23 cellular contexts compared by ENCODE assay signal in the genomic region with DNA sequence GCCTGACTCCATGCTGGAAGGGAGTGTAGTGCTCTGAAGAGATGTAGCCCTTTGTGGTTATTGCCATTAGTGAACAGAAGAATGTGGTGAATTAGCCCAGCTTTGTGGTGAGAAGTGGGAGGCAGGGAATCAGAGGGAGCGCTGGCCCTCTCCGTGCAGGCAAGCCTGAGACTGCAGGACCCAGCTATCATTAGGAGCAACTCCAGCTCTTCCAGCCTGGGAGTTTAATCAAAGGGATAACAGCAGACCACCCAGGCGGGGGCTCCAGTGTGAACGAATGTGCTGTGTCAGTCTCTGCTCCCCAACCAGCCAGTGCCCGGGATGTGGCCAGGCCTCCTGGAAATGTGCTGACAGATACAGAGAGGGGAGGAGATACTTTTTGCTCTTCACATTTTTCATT.
A peak's percentile ranks its signal among the peaks of the same experiment; 100 is the strongest.
DNase-seq lines count a peak whose midpoint lies in the region; ATAC-seq and TF ChIP-seq lines count a peak whose summit lies in the region.
"Had no signal": no experiment of that assay in that cellular context is flagged by ENCODE, and none has a peak within 500 bp of the region (broad histone marks: within the 10 kb centered on the region; RNA-seq: fewer than 3 reads in every experiment).

No MANE protein-coding gene starts in this region.

- H3K9me3 ChIP-seq in SJCRH30 (replicated peaks), result no peaks in the 10 kb centered on the region
- H3K9me3 ChIP-seq in osteoblast (ENCODE audit: low read depth, low read length), result no peaks in the 10 kb centered on the region
- H3K9me3 ChIP-seq in uterus, result no peaks in the 10 kb centered on the region
- H3K9me3 ChIP-seq: prostate gland had no signal

- H3K36me3 ChIP-seq in SJCRH30 (peaks cover 3% of the 10 kb centered on the region), osteoblast (ENCODE audit: insufficient read depth, low read length) (no peaks in the 10 kb centered on the region), uterus (no peaks in the 10 kb centered on the region)
- H3K36me3 ChIP-seq: prostate gland had no signal

- no peak for TF ChIP-seq CTCF in osteoblast (IDR thresholded peaks at IDR 0.05; ENCODE audit: extremely low read depth, low read depth, low read length)
- no peak for TF ChIP-seq CTCF in uterus (IDR thresholded peaks at IDR 0.05)

- intact Hi-C loops in uterus (cut with DNase I; ENCODE audit: low total_unique reads), result no loop called here

- peak; percentile 53 to 54 for DNase-seq in SJCRH30
- DNase-seq in astrocyte of the hippocampus (ENCODE audit: low read depth, low spot score), result peak; percentile 88
- DNase-seq in iPS-NIHi7 (ENCODE audit: extremely low spot score), result peak; percentile 21
- peak; percentile 3 for DNase-seq in osteoblast (ENCODE audit: insufficient read length, low spot score, missing footprints)
- no peak for DNase-seq in uterus
- DNase-seq in NCI-H526 (lab: John Stamatoyannopoulos, UW), result no peak
- DNase-seq in Kasumi-1 (lab: John Stamatoyannopoulos, UW), result no peak
- DNase-seq: activated CD8-positive, alpha-beta T cell treated with anti-CD3 and anti-CD28 coated beads, Interleukin-2, amount 10 ng/mL, durations not matched to agents 7 days and 5 days; activated gamma-delta T cell treated with Interleukin-2 at 50 U/mL for 16 hours; central memory CD4-positive, alpha-beta T cell; dorsolateral prefrontal cortex; foreskin fibroblast; midbrain; natural killer cell; NCI-H1436 treated with DMSO at 0.1 percent for 48 hours; NCI-H2171; NCI-H524 treated with DMSO at 0.1 percent for 48 hours; stimulated activated CD4-positive, alpha-beta T cell treated with anti-CD3 and anti-CD28 coated beads, Interleukin-2, amount 100 ng/mL, for 48 hours; stimulated activated naive B cell treated with anti-CD40 and anti-IgM and Interleukin-4, amounts not matched to agents 10 μg/mL and 1 μg/mL and 100 μg/mL, for 72 hours had no signal

- H3K27ac ChIP-seq in SJCRH30 (no peak overlapping the region), osteoblast (ENCODE audit: low read depth, low read length) (no peak overlapping the region), uterus (no peak overlapping the region)
- H3K27ac ChIP-seq: epithelial cell of prostate, prostate gland had no signal

- H3K27me3 ChIP-seq in SJCRH30, result no peaks in the 10 kb centered on the region
- H3K27me3 ChIP-seq in osteoblast (ENCODE audit: insufficient read depth, low read length), result no peaks in the 10 kb centered on the region
- H3K27me3 ChIP-seq in uterus, result no peaks in the 10 kb centered on the region
- H3K27me3 ChIP-seq: dorsolateral prefrontal cortex had no signal

- H4K20me1 ChIP-seq in osteoblast (ENCODE audit: insufficient read depth, low read length), result no peaks in the 10 kb centered on the region

- no peak overlapping the region for H2AFZ ChIP-seq in osteoblast (ENCODE audit: low read length)

- no peaks in the 10 kb centered on the region for H3K79me2 ChIP-seq in osteoblast (ENCODE audit: insufficient read depth, low read length)

- no peak for ATAC-seq in GM19467 (IDR thresholded peaks at IDR 0.05; ENCODE audit: unreplicated experiment)
- ATAC-seq: activated CD8-positive, alpha-beta T cell treated with anti-CD3 and anti-CD28 coated beads, Interleukin-2, amount 10 ng/mL, durations not matched to agents 7 days and 5 days; K562; natural killer cell; stimulated activated naive B cell treated with anti-CD40 and anti-IgM and Interleukin-4, amounts not matched to agents 10 μg/mL and 1 μg/mL and 100 μg/mL, for 72 hours had no signal

- no peak for TF ChIP-seq POLR2A in uterus (IDR thresholded peaks at IDR 0.05)

- no peak overlapping the region for H3K4me3 ChIP-seq in SJCRH30
- H3K4me3 ChIP-seq in osteoblast (ENCODE audit: insufficient read depth, low read length), result no peak overlapping the region
- no peak overlapping the region for H3K4me3 ChIP-seq in uterus
- H3K4me3 ChIP-seq: dorsolateral prefrontal cortex, K562, prostate gland had no signal

- no peak overlapping the region for H3K4me2 ChIP-seq in osteoblast (ENCODE audit: insufficient read depth, low read length)

- peaks cover 3% of the 10 kb centered on the region; the same call in 1 of the 2 replicates for H3K4me1 ChIP-seq in SJCRH30
- H3K4me1 ChIP-seq in osteoblast (ENCODE audit: insufficient read depth, low read length), result no peaks in the 10 kb centered on the region
- no peaks in the 10 kb centered on the region for H3K4me1 ChIP-seq in uterus
- H3K4me1 ChIP-seq: prostate gland had no signal

Comparison
In these comparisons a context has a peak if more than half of its experiments do, and no peak if none do; other contexts are left out.
1. DNase-seq: peak in SJCRH30 (2 of 2), astrocyte of the hippocampus (single experiment), iPS-NIHi7 (single experiment) and osteoblast (single experiment); none in uterus (0 of 2), NCI-H526 (0 of 2) and Kasumi-1 (0 of 2).